In genomic region chr18:70322928-70323327, GRCh38 we compare ENCODE assay signal across 2 cellular contexts.
TF ChIP-seq lines count a peak whose summit lies in the region.

No MANE protein-coding gene starts in this region.

TF ChIP-seq in HCT116, 20 proteins besides CTCF, POLR2A, EP300 and RAD21:
- peak; percentile 43; the same call in 1 of the 2 replicates for TF ChIP-seq CEBPB (IDR thresholded peaks at IDR 0.05; ENCODE audit: low read depth)
- TF ChIP-seq EZH2 (IDR thresholded peaks at IDR 0.05), result no peak
TF ChIP-seq in HCT116: peak in this region for 1.

TF ChIP-seq in K562, 482 proteins besides CTCF, POLR2A, EP300 and RAD21:
- TF ChIP-seq NBN (IDR thresholded peaks at IDR 0.05; ENCODE audit: low read depth), result no peak
- no peak for TF ChIP-seq NFATC3 (IDR thresholded peaks at IDR 0.05)
- TF ChIP-seq CREB3 (tag; conservative IDR thresholded peaks at IDR 0.05; ENCODE audit: low read depth), result no peak
- TF ChIP-seq MBD2 (IDR thresholded peaks at IDR 0.05; ENCODE audit: borderline replicate concordance, low read depth), result no peak
- TF ChIP-seq GATAD2A (IDR thresholded peaks at IDR 0.05), result no peak
- TF ChIP-seq CREB3L1 (IDR thresholded peaks at IDR 0.05; ENCODE audit: borderline replicate concordance, low read depth), result no peak
- no peak for TF ChIP-seq ATF7 (IDR thresholded peaks at IDR 0.05)
- TF ChIP-seq YBX1 (IDR thresholded peaks at IDR 0.05), result no peak
- TF ChIP-seq RBM15 (IDR thresholded peaks at IDR 0.05; ENCODE audit: insufficient read depth, low read length), result no peak
- TF ChIP-seq ZNF740 (CRISPR knock-in tag; IDR thresholded peaks at IDR 0.05), result no peak
- TF ChIP-seq ZNF740 (tag; IDR thresholded peaks at IDR 0.05), result no peak
- 0 out of 2 replicates have a peak, but pooled peaks have one; percentile 20 for TF ChIP-seq C11orf30 (IDR thresholded peaks at IDR 0.05; ENCODE audit: low read depth)
- TF ChIP-seq ZKSCAN8 (CRISPR knock-in tag; IDR thresholded peaks at IDR 0.05), result no peak
- peak; percentile 30; the same call in 1 of the 2 replicates for TF ChIP-seq CBFA2T3 (IDR thresholded peaks at IDR 0.05)
- TF ChIP-seq NR1H2 (CRISPR knock-in tag; IDR thresholded peaks at IDR 0.05), result no peak
- no peak for TF ChIP-seq MTA1 (IDR thresholded peaks at IDR 0.05; ENCODE audit: borderline replicate concordance)
- TF ChIP-seq CGGBP1 (CRISPR knock-in tag; IDR thresholded peaks at IDR 0.05), result no peak
- no peak for TF ChIP-seq DDX20 (tag; IDR thresholded peaks at IDR 0.05; ENCODE audit: low read depth)
- no peak for TF ChIP-seq PHF8 (IDR thresholded peaks at IDR 0.05; ENCODE audit: borderline replicate concordance, low read length)
- TF ChIP-seq ASH1L (IDR thresholded peaks at IDR 0.05; ENCODE audit: borderline replicate concordance, low read depth, partially characterized antibody), result no peak
- no peak for TF ChIP-seq ZNF232 (CRISPR knock-in tag; IDR thresholded peaks at IDR 0.05)
- TF ChIP-seq MAFF (IDR thresholded peaks at IDR 0.05; ENCODE audit: low read length), result 0 out of 2 replicates have a peak, but pooled peaks have one; percentile 11
- TF ChIP-seq CHAMP1 (IDR thresholded peaks at IDR 0.05), result no peak
- TF ChIP-seq LEF1 (IDR thresholded peaks at IDR 0.05), result no peak
